Comparison of ENCODE assay signal across 1 cellular context in the genomic region with DNA sequence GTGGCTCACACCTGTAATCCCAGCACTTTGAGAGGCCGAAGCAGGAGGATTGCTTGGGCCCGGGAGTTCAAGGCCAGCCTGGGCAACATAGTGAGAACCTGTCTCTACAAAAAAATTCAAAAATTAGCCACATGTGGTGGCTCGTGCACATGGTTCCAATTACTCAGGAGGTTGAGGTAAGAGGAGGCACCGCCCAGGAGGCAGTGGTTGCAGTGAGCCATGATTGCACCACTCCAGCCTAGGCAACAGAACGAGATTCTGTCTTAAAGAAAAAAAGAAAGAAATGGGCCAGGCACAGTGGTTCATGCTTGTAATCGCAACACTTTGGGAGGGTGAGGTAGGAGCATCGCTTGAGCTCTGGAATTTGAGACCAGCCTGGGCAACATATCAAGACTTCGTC.
TF ChIP-seq lines count a peak whose summit lies in the region.

No MANE protein-coding gene starts in this region.

TF ChIP-seq in K562, 482 proteins besides CTCF, POLR2A, EP300 and RAD21 (continued from another document):
- TF ChIP-seq GTF2A2 (tag; IDR thresholded peaks at IDR 0.05) (no peak), HDAC3 (IDR thresholded peaks at IDR 0.05; ENCODE audit: borderline replicate concordance, partially characterized antibody) (no peak), FOXK1 (CRISPR knock-in tag; IDR thresholded peaks at IDR 0.05; ENCODE audit: borderline replicate concordance) (no peak), NCOA1 (IDR thresholded peaks at IDR 0.05; ENCODE audit: low read depth) (no peak), MYC (IDR thresholded peaks at IDR 0.05; ENCODE audit: low read depth, low read length) (no peak), MYC (CRISPR knock-in tag; IDR thresholded peaks at IDR 0.05; ENCODE audit: borderline replicate concordance, low read depth) (no peak), KLF13 (tag; IDR thresholded peaks at IDR 0.05; ENCODE audit: borderline replicate concordance, low read depth) (no peak), ETV5 (CRISPR knock-in tag; IDR thresholded peaks at IDR 0.05; ENCODE audit: low read depth) (no peak), ASH1L (IDR thresholded peaks at IDR 0.05; ENCODE audit: borderline replicate concordance, low read depth, partially characterized antibody) (no peak), KDM1A (IDR thresholded peaks at IDR 0.05) (no peak), SP1 (CRISPR knock-in tag; IDR thresholded peaks at IDR 0.05) (no peak), ZBTB43 (CRISPR knock-in tag; IDR thresholded peaks at IDR 0.05) (no peak), ZNF384 (IDR thresholded peaks at IDR 0.05; ENCODE audit: low read depth, low read length) (no peak), ZNF133 (CRISPR knock-in tag; IDR thresholded peaks at IDR 0.05) (no peak)
